ENCODE assay signal across 2 cellular contexts in the genomic region with DNA sequence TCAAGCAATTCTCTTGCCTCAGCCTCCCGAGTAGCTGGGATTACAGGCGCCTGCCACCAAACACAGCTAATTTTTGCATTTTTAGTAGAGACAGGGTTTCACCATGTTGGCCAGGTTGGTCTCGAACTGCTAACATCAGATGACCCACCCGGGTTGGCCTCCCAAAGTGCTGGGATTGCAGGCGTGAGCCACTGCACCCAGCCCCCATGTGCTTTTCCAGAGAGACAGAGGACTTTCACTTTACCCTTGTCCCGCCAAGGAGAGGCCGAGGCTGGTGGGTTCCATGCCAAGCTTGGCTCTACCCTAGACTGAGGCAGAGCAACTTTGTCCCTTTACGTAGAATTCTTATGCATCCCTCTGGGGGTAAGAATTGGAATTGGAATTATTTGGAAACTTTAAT. TPM values are rescaled to one million over a fixed set of nuclear protein-coding genes. Genes with fewer than 3 reads are reported as not detected.
"Had no signal": no experiment of that assay in that cellular context is flagged by ENCODE, and none has a peak within 500 bp of the region (broad histone marks: within the 10 kb centered on the region; RNA-seq: fewer than 3 reads in every experiment).

No MANE protein-coding gene starts in this region.

RNA-seq across cellular contexts. Expression of a gene that starts 2.4 kb away (rescaled TPM):
- total RNA-seq: naive thymus-derived CD8-positive, alpha-beta T cell had no signal
- polyA plus RNA-seq: naive thymus-derived CD8-positive, alpha-beta T cell; neural cell had no signal
